In genomic region chr12:26271889-26272492, GRCh38 we compare ENCODE assay signal across 9 cellular contexts.
DNase-seq lines count a peak whose midpoint lies in the region; ATAC-seq and TF ChIP-seq lines count a peak whose summit lies in the region.
"Had no signal": no experiment of that assay in that cellular context is flagged by ENCODE, and none has a peak within 500 bp of the region (broad histone marks: within the 10 kb centered on the region; RNA-seq: fewer than 3 reads in every experiment).

No MANE protein-coding gene starts in this region.

- DNase-seq in AG10803 (ENCODE audit: low read depth): peak; percentile 79
- peak; percentile 50 for DNase-seq in fibroblast of gingiva (ENCODE audit: low read depth)
- DNase-seq in osteocyte (ENCODE audit: extremely low spot score, unreplicated experiment): no peak
- no peak for DNase-seq in activated CD8-positive, alpha-beta memory T cell treated with anti-CD3 and anti-CD28 coated beads, Interleukin-2, amount 50 U/mL, for 4 hours
- DNase-seq in NCI-H510A treated with DMSO at 0.1 percent for 48 hours (lab: John Stamatoyannopoulos, UW): no peak
- DNase-seq: NCI-H1092 treated with DMSO at 0.1 percent for 48 hours had no signal

- no peak for TF ChIP-seq EP300 in Ishikawa (IDR thresholded peaks at IDR 0.05; ENCODE audit: borderline replicate concordance)

- H3K27me3 Mint-ChIP-seq in osteocyte (ENCODE audit: unreplicated experiment): no peaks in the 10 kb centered on the region

- peaks cover 56% of the 10 kb centered on the region for H3K4me1 Mint-ChIP-seq in osteocyte (ENCODE audit: unreplicated experiment)

- H3K36me3 Mint-ChIP-seq in osteocyte (ENCODE audit: unreplicated experiment): no peaks in the 10 kb centered on the region

- H3K27ac Mint-ChIP-seq in osteocyte (ENCODE audit: unreplicated experiment): peak overlapping the region; percentile 63

- no peak overlapping the region for H3K4me3 ChIP-seq in AG10803 (ENCODE audit: low read length)

- no peaks in the 10 kb centered on the region for H3K9me3 Mint-ChIP-seq in osteocyte (ENCODE audit: unreplicated experiment)

- ATAC-seq in GM18520 (IDR thresholded peaks at IDR 0.05; ENCODE audit: unreplicated experiment) (no peak), GM21825 (IDR thresholded peaks at IDR 0.05; ENCODE audit: unreplicated experiment) (no peak)

- no peak for TF ChIP-seq CTCF in AG10803 (conservative IDR thresholded peaks at IDR 0.05; ENCODE audit: low read length)
- TF ChIP-seq CTCF in osteocyte (IDR thresholded peaks at IDR 0.05): no peak

- TF ChIP-seq RAD21 in Ishikawa (IDR thresholded peaks at IDR 0.05; ENCODE audit: low read depth): no peak

- H3K4me3 Mint-ChIP-seq in osteocyte (ENCODE audit: unreplicated experiment): no peak overlapping the region

TF ChIP-seq in Ishikawa, 13 proteins besides CTCF, POLR2A, EP300 and RAD21:
- TF ChIP-seq TAF1 (IDR thresholded peaks at IDR 0.05; ENCODE audit: low read depth): no peak
- no peak for TF ChIP-seq REST (IDR thresholded peaks at IDR 0.05; ENCODE audit: low read depth)
- TF ChIP-seq NFIC (IDR thresholded peaks at IDR 0.05): peak; percentile 79
- TF ChIP-seq CREB1 (IDR thresholded peaks at IDR 0.05; ENCODE audit: low read depth): no peak
- no peak for TF ChIP-seq EGR1 (IDR thresholded peaks at IDR 0.05)

Comparison
In these comparisons a context has a peak if more than half of its experiments do, and no peak if none do; other contexts are left out.
1. DNase-seq: peak in AG10803 (single experiment) and fibroblast of gingiva (single experiment); none in osteocyte (single experiment), activated CD8-positive, alpha-beta memory T cell treated with anti-CD3 and anti-CD28 coated beads, Interleukin-2, amount 50 U/mL, for 4 hours (single experiment) and NCI-H510A treated with DMSO at 0.1 percent for 48 hours (single experiment).